In genomic region chr15:62482715-62483429, GRCh38 we compare ENCODE assay signal across 9 cellular contexts.
DNase-seq lines count a peak whose midpoint lies in the region; ATAC-seq and TF ChIP-seq lines count a peak whose summit lies in the region.
"Had no signal": no experiment of that assay in that cellular context is flagged by ENCODE, and none has a peak within 500 bp of the region (broad histone marks: within the 10 kb centered on the region; RNA-seq: fewer than 3 reads in every experiment).

No MANE protein-coding gene starts in this region.

- H2BK5ac ChIP-seq in IMR-90 (ENCODE audit: low read depth, low read length, poor library complexity, severe bottlenecking) = peak overlapping the region; percentile 31

- no CpG with 5 or more reads among the region's 5 CpGs for WGBS in IMR-90 (ENCODE audit: extremely low coverage in 2 of 2, insufficient read length in 1 of 2), 2 experiments

- H3K23ac ChIP-seq in IMR-90 (ENCODE audit: low read depth, low read length) = peak overlapping the region; percentile 64

- no TSS peak for BruUV-seq in IMR-90 (replicated peaks; lab: Mats Ljungman, UMichigan)

- no peak overlapping the region for H3K18ac ChIP-seq in IMR-90 (ENCODE audit: low read depth, low read length)

- dilution Hi-C loops in IMR-90 (cut with HindIII; ENCODE audit: low sequenced_read_pairs, unreplicated experiment) = no loop called here

- TF ChIP-seq POLR2A in IMR-90 (IDR thresholded peaks at IDR 0.05; ENCODE audit: low read depth, low read length) = no peak

- H3K4me1 ChIP-seq in IMR-90 (ENCODE audit: control insufficient read depth, insufficient read depth, low read length) = peaks cover 13% of the 10 kb centered on the region
- peaks cover 44% of the 10 kb centered on the region for H3K4me1 ChIP-seq in adipocyte (ENCODE audit: control insufficient read depth, insufficient read depth, low read length)

- no peak overlapping the region for H3K56ac ChIP-seq in IMR-90 (ENCODE audit: extremely low read depth, insufficient read depth, low read length)

- intact Hi-C loops in IMR-90 (cut with micrococcal nuclease) = no loop called here
- intact Hi-C loops in dorsolateral prefrontal cortex (cut with DNase I) = no loop called here

- H4K8ac ChIP-seq in IMR-90 (ENCODE audit: low read depth in 2 of 2, low read length in 2 of 2) = peak overlapping the region in 1 of 2 experiments; percentile 31; a peak in 2 of 4 replicates

- no peak overlapping the region for H3K4me2 ChIP-seq in IMR-90 (ENCODE audit: low read depth, low read length)

- H3K9ac ChIP-seq in IMR-90 (ENCODE audit: low read depth, low read length) = 0 out of 2 replicates have a peak overlapping the region, but pooled peaks have one; percentile 2
- peak overlapping the region; percentile 62 for H3K9ac ChIP-seq in adipocyte (ENCODE audit: low read length)

- H3K4me3 ChIP-seq in IMR-90 (ENCODE audit: insufficient read depth, low read depth, low read length) (no peak overlapping the region), adipocyte (ENCODE audit: low read length) (peak overlapping the region; percentile 41), dorsolateral prefrontal cortex (no peak overlapping the region)

- peak overlapping the region; percentile 84 for H2AK9ac ChIP-seq in IMR-90 (replicated peaks; ENCODE audit: low read depth, low read length, poor library complexity)

- peak overlapping the region; percentile 68 for H2AFZ ChIP-seq in IMR-90 (replicated peaks; ENCODE audit: low read length, poor library complexity)

- 0 out of 2 replicates have a peak overlapping the region, but pooled peaks have one; percentile 1 for H2AK5ac ChIP-seq in IMR-90 (ENCODE audit: low read depth, low read length)

- POLR2A ChIA-PET in IMR-90 (lab: Charles Lee; ENCODE audit: unreplicated experiment) = no interaction called here

- H4K5ac ChIP-seq in IMR-90 (ENCODE audit: low read depth, low read length) = peak overlapping the region; percentile 3; the same call in 1 of the 2 replicates

- no peaks in the 10 kb centered on the region for H3K36me3 Mint-ChIP-seq in natural killer cell treated with Interleukin-12 subunit alpha and Interleukin-12 subunit beta and Interleukin-15 and Interleukin-18, amount 100 ng/mL, for 72 hours

- H3K27me3 ChIP-seq in IMR-90 (ENCODE audit: control insufficient read depth, insufficient read depth, low read length) = no peaks in the 10 kb centered on the region
- no peaks in the 10 kb centered on the region for H3K27me3 ChIP-seq in adipocyte (replicated peaks; ENCODE audit: control insufficient read depth, insufficient read depth, low read length)
- H3K27me3 ChIP-seq in dorsolateral prefrontal cortex = no peaks in the 10 kb centered on the region

- H3K9me3 ChIP-seq in IMR-90 (ENCODE audit: control insufficient read depth, insufficient read depth, low read length) = no peaks in the 10 kb centered on the region
- H3K9me3 ChIP-seq in adipocyte (ENCODE audit: control insufficient read depth, low read length) = no peaks in the 10 kb centered on the region

- peaks cover 10 to 13% of the 10 kb centered on the region in 2 experiments; a peak in 2 of 4 replicates for H3K79me1 ChIP-seq in IMR-90 (ENCODE audit: low read depth in 1 of 2, low read length in 2 of 2)

- CTCF ChIA-PET in IMR-90 (lab: Yijun Ruan, JAX) = no interaction called here

- ATAC-seq in IMR-90 (ENCODE audit: low read depth) = peak; percentile 71
- ATAC-seq in natural killer cell treated with Interleukin-12 subunit alpha and Interleukin-12 subunit beta and Interleukin-15 and Interleukin-18, amount 100 ng/mL, for 72 hours = peak; percentile 73 to 82
- no peak for ATAC-seq in GM18517 (IDR thresholded peaks at IDR 0.05; ENCODE audit: unreplicated experiment)

- peaks cover 7% of the 10 kb centered on the region for H3K9me1 ChIP-seq in IMR-90 (ENCODE audit: insufficient read depth, low read length)

- peaks cover 0 to 5% of the 10 kb centered on the region in 2 donors for H3K4me1 Mint-ChIP-seq in natural killer cell treated with Interleukin-12 subunit alpha and Interleukin-12 subunit beta and Interleukin-15 and Interleukin-18, amount 100 ng/mL, for 72 hours (ENCODE audit: low read depth in 2 of 2)

- peak overlapping the region; percentile 51 for H2BK20ac ChIP-seq in IMR-90 (ENCODE audit: low read depth, low read length)

- TF ChIP-seq RAD21 in IMR-90 (IDR thresholded peaks at IDR 0.05; ENCODE audit: low read length) = no peak

- H2BK15ac ChIP-seq in IMR-90 (ENCODE audit: low read depth, low read length) = 0 out of 3 replicates have a peak overlapping the region, but pooled peaks have one; percentile 12

- H3K36me3 ChIP-seq in IMR-90 (ENCODE audit: control insufficient read depth, insufficient read depth, low read length) (no peaks in the 10 kb centered on the region), adipocyte (ENCODE audit: control insufficient read depth, insufficient read depth, low read length, severe bottlenecking) (peaks cover 5% of the 10 kb centered on the region)

- in situ Hi-C loops in IMR-90 (cut with MboI; ENCODE audit: low sequenced_read_pairs) = no loop called here

- H3K27me3 Mint-ChIP-seq in natural killer cell treated with Interleukin-12 subunit alpha and Interleukin-12 subunit beta and Interleukin-15 and Interleukin-18, amount 100 ng/mL, for 72 hours = peaks cover 3 to 14% of the 10 kb centered on the region in 2 donors

- H3K4me3 Mint-ChIP-seq in natural killer cell treated with Interleukin-12 subunit alpha and Interleukin-12 subunit beta and Interleukin-15 and Interleukin-18, amount 100 ng/mL, for 72 hours = no peak overlapping the region
- H3K4me3 Mint-ChIP-seq: stimulated activated naive CD8-positive, alpha-beta T cell treated with anti-CD3 and anti-CD28 coated beads, Interleukin-15, Interleukin-2, amounts not matched to agents 100 ng/mL and 50 ng/mL, for 24 hours had no signal

- H3K27ac ChIP-seq in IMR-90 (ENCODE audit: insufficient read depth, low read length) = no peak overlapping the region
- H3K27ac ChIP-seq in dorsolateral prefrontal cortex = no peak overlapping the region

- peak; percentile 64 for DNase-seq in AG20443 (ENCODE audit: low spot score)
- DNase-seq in GM19238 (ENCODE audit: insufficient read length, low spot score) = peak; percentile 42
- DNase-seq in IMR-90 = peak; percentile 65
- peak; percentile 18 for DNase-seq in adipocyte (ENCODE audit: low read depth)
- no peak for DNase-seq in natural killer cell treated with Interleukin-12 subunit alpha and Interleukin-12 subunit beta and Interleukin-15 and Interleukin-18, amount 100 ng/mL, for 72 hours (ENCODE audit: low spot score)
- no peak for DNase-seq in dorsolateral prefrontal cortex
- no peak for DNase-seq in NOMO-1 treated with DMSO at 0.1 percent for 48 hours (lab: John Stamatoyannopoulos, UW; ENCODE audit: unreplicated experiment)

- peak overlapping the region; percentile 68 for H3K4ac ChIP-seq in IMR-90 (ENCODE audit: low read depth, low read length)

- TF ChIP-seq CTCF in IMR-90 (conservative IDR thresholded peaks at IDR 0.05; ENCODE audit: low read depth, low read length) (peak; percentile 19; the same call in 1 of the 2 replicates), dorsolateral prefrontal cortex (IDR thresholded peaks at IDR 0.05 in 54 of 56, conservative IDR thresholded peaks at IDR 0.05 in 2 of 56; ENCODE audit: low read depth in 1 of 56, partially characterized antibody in 56 of 56) (no peak)

- H4K91ac ChIP-seq in IMR-90 (ENCODE audit: insufficient read depth, low read depth, low read length) = peak overlapping the region; percentile 23; the same call in 1 of the 2 replicates

- peak overlapping the region; percentile 60; the same call in 1 of the 2 replicates for H3K14ac ChIP-seq in IMR-90 (replicated peaks; ENCODE audit: low read depth, low read length)

- H2BK120ac ChIP-seq in IMR-90 (ENCODE audit: low read depth, low read length) = peak overlapping the region; percentile 36; the same call in 1 of the 2 replicates

- H3K27ac Mint-ChIP-seq in natural killer cell treated with Interleukin-12 subunit alpha and Interleukin-12 subunit beta and Interleukin-15 and Interleukin-18, amount 100 ng/mL, for 72 hours = no peak overlapping the region
- H3K27ac Mint-ChIP-seq: stimulated activated naive CD8-positive, alpha-beta T cell treated with anti-CD3 and anti-CD28 coated beads, Interleukin-15, Interleukin-2, amounts not matched to agents 100 ng/mL and 50 ng/mL, for 24 hours had no signal

- H4K20me1 ChIP-seq in IMR-90 (ENCODE audit: insufficient read depth, low read length) = peaks cover 4% of the 10 kb centered on the region; the same call in 1 of the 2 replicates

- no peaks in the 10 kb centered on the region for H3K9me3 Mint-ChIP-seq in natural killer cell treated with Interleukin-12 subunit alpha and Interleukin-12 subunit beta and Interleukin-15 and Interleukin-18, amount 100 ng/mL, for 72 hours
- H3K9me3 Mint-ChIP-seq: stimulated activated naive CD8-positive, alpha-beta T cell treated with anti-CD3 and anti-CD28 coated beads, Interleukin-15, Interleukin-2, amounts not matched to agents 100 ng/mL and 50 ng/mL, for 24 hours had no signal

TF ChIP-seq in IMR-90, 13 proteins besides CTCF, POLR2A, EP300 and RAD21:
- TF ChIP-seq MAZ (IDR thresholded peaks at IDR 0.05; ENCODE audit: borderline replicate concordance, low read depth, low read length) = no peak
- TF ChIP-seq MXI1 (IDR thresholded peaks at IDR 0.05; ENCODE audit: borderline replicate concordance, low read depth, low read length) = no peak
- TF ChIP-seq NFE2L2 (IDR thresholded peaks at IDR 0.05; ENCODE audit: low read depth, low read length) = no peak
- no peak for TF ChIP-seq RFX5 (IDR thresholded peaks at IDR 0.05; ENCODE audit: low read depth, low read length)
- no peak for TF ChIP-seq USF2 (IDR thresholded peaks at IDR 0.05; ENCODE audit: low read depth, low read length)

Comparison
In these comparisons a context has a peak if more than half of its experiments do, and no peak if none do; other contexts are left out.
1. DNase-seq: peak in AG20443 (single experiment), GM19238 (single experiment), IMR-90 (single experiment) and adipocyte (single experiment); none in natural killer cell treated with Interleukin-12 subunit alpha and Interleukin-12 subunit beta and Interleukin-15 and Interleukin-18, amount 100 ng/mL, for 72 hours (single experiment), dorsolateral prefrontal cortex (0 of 10) and NOMO-1 treated with DMSO at 0.1 percent for 48 hours (single experiment).